ENCODE assay signal across 1 cellular context in genomic region chr12:30905483-30906009, GRCh38.
TF ChIP-seq lines count a peak whose summit lies in the region.

No MANE protein-coding gene starts in this region.

TF ChIP-seq in H1, 55 proteins besides CTCF, POLR2A, EP300 and RAD21:
- TF ChIP-seq FOSL1 (IDR thresholded peaks at IDR 0.05; ENCODE audit: insufficient read depth, low read depth, low read length) = no peak
- no peak for TF ChIP-seq BRCA1 (IDR thresholded peaks at IDR 0.05; ENCODE audit: low read depth, low read length)
- peak; percentile 36; the same call in 1 of the 2 replicates for TF ChIP-seq RBBP5 (IDR thresholded peaks at IDR 0.05; ENCODE audit: borderline replicate concordance, low read depth, low read length)
- TF ChIP-seq SP4 (IDR thresholded peaks at IDR 0.05; ENCODE audit: low read length) = no peak
- peak; percentile 53; the same call in 1 of the 2 replicates for TF ChIP-seq TEAD4 (IDR thresholded peaks at IDR 0.05; ENCODE audit: low read depth, low read length)
- peak; percentile 37 for TF ChIP-seq ASH2L (IDR thresholded peaks at IDR 0.05; ENCODE audit: low read length)
